ENCODE assay signal across 22 cellular contexts in the genomic region with DNA sequence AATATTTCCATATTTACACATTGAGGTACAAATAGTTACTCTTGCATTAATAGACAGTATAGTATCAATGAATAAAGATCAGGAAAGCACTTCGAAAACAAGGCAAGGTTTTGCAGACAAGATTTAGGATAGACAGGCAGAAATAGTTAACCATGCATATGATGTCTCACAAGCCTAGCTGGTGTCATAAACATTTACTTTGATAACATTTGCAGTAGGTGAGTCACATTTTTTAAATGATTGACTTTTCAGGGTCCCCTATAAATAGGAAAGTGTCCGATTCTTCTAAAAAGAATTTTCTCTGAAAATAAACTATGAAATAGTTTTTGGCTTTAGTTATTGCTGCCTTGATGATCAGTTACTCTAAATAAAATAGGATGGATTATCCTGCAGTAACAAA.
"Had no signal": no experiment of that assay in that cellular context is flagged by ENCODE, and none has a peak within 500 bp of the region (broad histone marks: within the 10 kb centered on the region; RNA-seq: fewer than 3 reads in every experiment).

No MANE protein-coding gene starts in this region.

- H3K27me3 Mint-ChIP-seq: natural killer cell treated with Interleukin-12 subunit alpha and Interleukin-12 subunit beta and Interleukin-15 and Interleukin-18, amount 100 ng/mL, for 72 hours; progenitor cell of endocrine pancreas; stimulated activated naive B cell treated with anti-CD40 and anti-IgM and Interleukin-4, amounts not matched to agents 10 μg/mL and 1 μg/mL and 100 μg/mL, for 72 hours had no signal

- H3K36me3 Mint-ChIP-seq: stimulated activated naive B cell treated with anti-CD40 and anti-IgM and Interleukin-4, amounts not matched to agents 10 μg/mL and 1 μg/mL and 100 μg/mL, for 72 hours; type B pancreatic cell had no signal

- H3K27ac ChIP-seq: left ventricle myocardium inferior, ovary, right atrium auricular region, right lobe of liver, stomach, testis, tibial nerve, uterus had no signal

- ATAC-seq: mucosa of descending colon; naive thymus-derived CD4-positive, alpha-beta T cell; natural killer cell treated with Interleukin-12 subunit alpha and Interleukin-12 subunit beta and Interleukin-15 and Interleukin-18, amount 100 ng/mL, for 72 hours; right lobe of liver; stimulated activated naive B cell treated with anti-CD40 and anti-IgM and Interleukin-4, amounts not matched to agents 10 μg/mL and 1 μg/mL and 100 μg/mL, for 72 hours; stimulated activated naive CD8-positive, alpha-beta T cell treated with anti-CD3 and anti-CD28 coated beads, Interleukin-15, Interleukin-2, amounts not matched to agents 100 U/mL and 50 U/mL, for 24 hours had no signal

- DNase-seq: hypothalamus; immature natural killer cell; kidney; left ventricle myocardium inferior; mesendoderm; midbrain; mucosa of descending colon; naive thymus-derived CD4-positive, alpha-beta T cell; ovary; right lobe of liver; stimulated activated CD4-positive, alpha-beta T cell treated with anti-CD3 and anti-CD28 coated beads, Interleukin-1b, Interleukin-23, amount 100 ng/mL, for 48 hours; stimulated activated CD4-positive, alpha-beta T cell treated with anti-CD3 and anti-CD28 coated beads, Interleukin-4, amount 100 ng/mL, for 1 hour; stimulated activated naive B cell treated with anti-CD40 and anti-IgM and Interleukin-4, amounts not matched to agents 10 μg/mL and 1 μg/mL and 100 μg/mL, for 72 hours; stimulated activated naive CD8-positive, alpha-beta T cell treated with anti-CD3 and anti-CD28 coated beads, Interleukin-15, Interleukin-2, amounts not matched to agents 100 U/mL and 50 U/mL, for 24 hours; stomach; testis; uterus had no signal

- H3K27ac Mint-ChIP-seq: immature natural killer cell; naive thymus-derived CD4-positive, alpha-beta T cell; natural killer cell treated with Interleukin-12 subunit alpha and Interleukin-12 subunit beta and Interleukin-15 and Interleukin-18, amount 100 ng/mL, for 72 hours; progenitor cell of endocrine pancreas; stimulated activated naive B cell treated with anti-CD40 and anti-IgM and Interleukin-4, amounts not matched to agents 10 μg/mL and 1 μg/mL and 100 μg/mL, for 72 hours; type B pancreatic cell had no signal

- H3K4me3 Mint-ChIP-seq: immature natural killer cell; naive thymus-derived CD4-positive, alpha-beta T cell; natural killer cell treated with Interleukin-12 subunit alpha and Interleukin-12 subunit beta and Interleukin-15 and Interleukin-18, amount 100 ng/mL, for 72 hours; stimulated activated naive B cell treated with anti-CD40 and anti-IgM and Interleukin-4, amounts not matched to agents 10 μg/mL and 1 μg/mL and 100 μg/mL, for 72 hours; type B pancreatic cell had no signal

- H3K9me3 Mint-ChIP-seq: immature natural killer cell; natural killer cell treated with Interleukin-12 subunit alpha and Interleukin-12 subunit beta and Interleukin-15 and Interleukin-18, amount 100 ng/mL, for 72 hours had no signal
